ENCODE assay signal across 16 cellular contexts in the genomic region with DNA sequence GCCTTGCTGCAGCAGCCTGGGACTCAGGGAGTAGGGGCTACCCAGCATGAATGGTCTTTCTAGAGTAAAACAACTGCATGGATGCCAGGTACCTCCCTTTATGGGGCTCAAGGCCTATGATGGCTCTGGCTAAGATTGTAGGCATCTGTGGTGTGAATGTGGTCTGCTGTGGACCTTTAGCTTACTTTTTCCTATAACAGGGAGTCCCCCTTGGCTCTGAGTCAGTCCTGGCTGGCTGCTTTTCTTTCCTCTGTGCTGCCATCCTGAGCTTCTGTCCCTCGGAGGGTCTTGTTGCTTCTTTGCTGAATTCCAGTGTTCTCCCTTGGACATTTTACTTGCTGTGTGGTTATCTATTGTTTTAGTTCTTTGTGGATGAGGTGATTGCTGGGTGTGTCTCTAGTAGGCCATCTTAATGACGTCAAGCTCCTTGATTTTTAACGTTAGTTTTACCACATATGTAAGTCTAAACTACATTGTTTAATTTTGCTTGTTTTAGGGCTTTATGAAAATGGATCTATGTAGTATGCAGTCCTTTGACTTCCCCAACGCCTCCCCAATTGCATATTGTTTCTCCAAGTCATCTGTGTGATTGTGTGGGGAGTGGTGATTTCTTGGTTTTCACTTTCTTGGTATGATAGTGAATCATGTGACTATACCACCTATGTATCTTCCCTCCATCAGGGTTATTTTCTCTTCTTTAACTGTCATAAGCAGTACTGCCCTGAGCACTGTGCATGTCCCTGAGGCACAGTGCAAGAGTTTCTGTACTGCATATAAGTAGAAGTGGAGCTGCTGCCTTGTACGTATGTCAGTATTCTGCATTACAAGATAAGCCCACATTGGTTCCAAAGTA.
A peak's percentile ranks its signal among the peaks of the same experiment; 100 is the strongest.
DNase-seq lines count a peak whose midpoint lies in the region; ATAC-seq and TF ChIP-seq lines count a peak whose summit lies in the region.
"Had no signal": no experiment of that assay in that cellular context is flagged by ENCODE, and none has a peak within 500 bp of the region (broad histone marks: within the 10 kb centered on the region; RNA-seq: fewer than 3 reads in every experiment).

No MANE protein-coding gene starts in this region.

- DNase-seq in CD4-positive, CD25-positive, alpha-beta regulatory T cell = peak in 2 of 3 donors; percentile 38 to 84
- no peak for DNase-seq in CD8-positive, alpha-beta memory T cell
- peak; percentile 84 for DNase-seq in activated CD8-positive, alpha-beta T cell treated with anti-CD3 and anti-CD28 coated beads for 36 hours
- no peak for DNase-seq in effector memory CD8-positive, alpha-beta T cell
- DNase-seq in DMS 273 (lab: John Stamatoyannopoulos, UW; ENCODE audit: unreplicated experiment) = no peak
- DNase-seq in foreskin keratinocyte = no peak
- no peak for DNase-seq in GDM1 (lab: John Stamatoyannopoulos, UW)
- no peak for DNase-seq in type B pancreatic cell (ENCODE audit: extremely low spot score, unreplicated experiment)
- DNase-seq: DMS79, heart left ventricle, NCI-H146 had no signal

- POLR2A ChIA-PET in CD8-positive, alpha-beta memory T cell (lab: Charles Lee) = no interaction called here
- POLR2A ChIA-PET in activated CD8-positive, alpha-beta T cell treated with anti-CD3 and anti-CD28 coated beads for 36 hours (lab: Charles Lee) = interaction anchor here (0.7 to 1.4 kb wide), 8 partner anchors 9 to 45 kb away, joined by 3 to 12 read pairs (median 4); no protein-coding TSS in a partner anchor

- no peak for TF ChIP-seq CTCF in activated CD8-positive, alpha-beta T cell treated with anti-CD3 and anti-CD28 coated beads for 36 hours (IDR thresholded peaks at IDR 0.05)
- no peak for TF ChIP-seq CTCF in foreskin keratinocyte (conservative IDR thresholded peaks at IDR 0.05)
- TF ChIP-seq CTCF in type B pancreatic cell (conservative IDR thresholded peaks at IDR 0.05) = no peak

- no peaks in the 10 kb centered on the region for H3K36me3 ChIP-seq in CD4-positive, CD25-positive, alpha-beta regulatory T cell (ENCODE audit: control insufficient read depth, insufficient read depth, low read length)
- no peaks in the 10 kb centered on the region for H3K36me3 ChIP-seq in CD8-positive, alpha-beta memory T cell (ENCODE audit: insufficient read depth, low read length)
- H3K36me3 ChIP-seq: heart left ventricle, suprapubic skin had no signal

- H3K36me3 Mint-ChIP-seq in CD4-positive, CD25-positive, alpha-beta regulatory T cell = peaks cover 41% of the 10 kb centered on the region
- peaks cover 25 to 53% (median 46%) of the 10 kb centered on the region in 3 donors for H3K36me3 Mint-ChIP-seq in CD8-positive, alpha-beta memory T cell
- peaks cover 79% of the 10 kb centered on the region for H3K36me3 Mint-ChIP-seq in activated CD8-positive, alpha-beta T cell treated with anti-CD3 and anti-CD28 coated beads for 36 hours (ENCODE audit: low read depth)
- H3K36me3 Mint-ChIP-seq in effector memory CD8-positive, alpha-beta T cell (ENCODE audit: insufficient read depth) = peaks cover 32% of the 10 kb centered on the region
- peaks cover 60% of the 10 kb centered on the region for H3K36me3 Mint-ChIP-seq in type B pancreatic cell

- peaks cover 0 to 38% (median 14%) of the 10 kb centered on the region in 7 donors for H3K9me3 Mint-ChIP-seq in CD4-positive, CD25-positive, alpha-beta regulatory T cell
- H3K9me3 Mint-ChIP-seq in CD8-positive, alpha-beta memory T cell = peaks cover 28 to 48% (median 44%) of the 10 kb centered on the region in 5 donors
- H3K9me3 Mint-ChIP-seq in activated CD8-positive, alpha-beta T cell treated with anti-CD3 and anti-CD28 coated beads for 36 hours = peaks cover 30% of the 10 kb centered on the region
- peaks cover 7 to 9% of the 10 kb centered on the region in 2 donors for H3K9me3 Mint-ChIP-seq in effector memory CD8-positive, alpha-beta T cell
- peaks cover 33% of the 10 kb centered on the region for H3K9me3 Mint-ChIP-seq in type B pancreatic cell

- H3K4me3 ChIP-seq in CD4-positive, CD25-positive, alpha-beta regulatory T cell (ENCODE audit: low read depth, low read length) = peak overlapping the region; percentile 73
- peak overlapping the region; percentile 7 for H3K4me3 ChIP-seq in CD8-positive, alpha-beta memory T cell (ENCODE audit: low read length)
- H3K4me3 ChIP-seq: coronary artery, heart left ventricle, suprapubic skin had no signal

- intact Hi-C loops in activated CD8-positive, alpha-beta T cell treated with anti-CD3 and anti-CD28 coated beads for 36 hours (cut with micrococcal nuclease) = loop anchor here (2.0 to 5.0 kb wide), 2 partner anchors 20 to 40 kb away; no protein-coding TSS in a partner anchor

- H3K27ac Mint-ChIP-seq in CD4-positive, CD25-positive, alpha-beta regulatory T cell = peak overlapping the region; percentile 86 to 96 (median 86)
- H3K27ac Mint-ChIP-seq in CD8-positive, alpha-beta memory T cell = peak overlapping the region; percentile 65 to 94 (median 88)
- peak overlapping the region; percentile 96 for H3K27ac Mint-ChIP-seq in activated CD8-positive, alpha-beta T cell treated with anti-CD3 and anti-CD28 coated beads for 36 hours
- H3K27ac Mint-ChIP-seq in effector memory CD8-positive, alpha-beta T cell = peak overlapping the region; percentile 66 to 83
- H3K27ac Mint-ChIP-seq in type B pancreatic cell = no peak overlapping the region
- H3K27ac Mint-ChIP-seq: mesothelial cell of epicardium had no signal

- H3K27ac ChIP-seq in CD4-positive, CD25-positive, alpha-beta regulatory T cell (ENCODE audit: insufficient read depth, low read length, poor library complexity, severe bottlenecking) = peak overlapping the region; percentile 74
- H3K27ac ChIP-seq in CD8-positive, alpha-beta memory T cell (ENCODE audit: low read depth, low read length) = no peak overlapping the region
- H3K27ac ChIP-seq in foreskin keratinocyte = no peak overlapping the region
- H3K27ac ChIP-seq: coronary artery, heart left ventricle, suprapubic skin had no signal

- H3K9me3 ChIP-seq in CD4-positive, CD25-positive, alpha-beta regulatory T cell (ENCODE audit: control insufficient read depth in 2 of 2, low read length in 2 of 2) = peaks cover 15 to 34% of the 10 kb centered on the region in 2 experiments
- H3K9me3 ChIP-seq in CD8-positive, alpha-beta memory T cell (ENCODE audit: low read length) = peaks cover 15% of the 10 kb centered on the region

- no peaks in the 10 kb centered on the region for H3K27me3 ChIP-seq in CD4-positive, CD25-positive, alpha-beta regulatory T cell (ENCODE audit: control insufficient read depth, insufficient read depth, low read length)
- no peaks in the 10 kb centered on the region for H3K27me3 ChIP-seq in CD8-positive, alpha-beta memory T cell (ENCODE audit: insufficient read depth, low read length, poor library complexity, severe bottlenecking)
- H3K27me3 ChIP-seq in foreskin keratinocyte = no peaks in the 10 kb centered on the region
- H3K27me3 ChIP-seq: heart left ventricle, suprapubic skin had no signal

- CTCF ChIA-PET in CD8-positive, alpha-beta memory T cell (lab: Charles Lee) = interaction anchor here (1.2 kb wide), 2 partner anchors 15 to 35 kb away, joined by 3 to 4 read pairs; no protein-coding TSS in a partner anchor
- CTCF ChIA-PET in activated CD8-positive, alpha-beta T cell treated with anti-CD3 and anti-CD28 coated beads for 36 hours (lab: Charles Lee) = interaction anchor here (0.7 to 1.0 kb wide), 2 partner anchors 20 to 91 kb away, joined by 3 to 4 read pairs; no protein-coding TSS in a partner anchor

- H3K4me3 Mint-ChIP-seq in CD4-positive, CD25-positive, alpha-beta regulatory T cell = peak overlapping the region; percentile 27 to 84 (median 62)
- H3K4me3 Mint-ChIP-seq in CD8-positive, alpha-beta memory T cell = peak overlapping the region in 6 of 7 donors; percentile 7 to 86 (median 62)
- peak overlapping the region; percentile 55 for H3K4me3 Mint-ChIP-seq in activated CD8-positive, alpha-beta T cell treated with anti-CD3 and anti-CD28 coated beads for 36 hours
- peak overlapping the region; percentile 35 to 55 for H3K4me3 Mint-ChIP-seq in effector memory CD8-positive, alpha-beta T cell
- H3K4me3 Mint-ChIP-seq in type B pancreatic cell = no peak overlapping the region
- H3K4me3 Mint-ChIP-seq: mesothelial cell of epicardium had no signal

- H3K27me3 Mint-ChIP-seq in CD4-positive, CD25-positive, alpha-beta regulatory T cell = no peaks in the 10 kb centered on the region
- peaks cover 0 to 3% of the 10 kb centered on the region in 2 donors for H3K27me3 Mint-ChIP-seq in CD8-positive, alpha-beta memory T cell
- no peaks in the 10 kb centered on the region for H3K27me3 Mint-ChIP-seq in activated CD8-positive, alpha-beta T cell treated with anti-CD3 and anti-CD28 coated beads for 36 hours
- H3K27me3 Mint-ChIP-seq in effector memory CD8-positive, alpha-beta T cell = no peaks in the 10 kb centered on the region
- no peaks in the 10 kb centered on the region for H3K27me3 Mint-ChIP-seq in type B pancreatic cell

- ATAC-seq in CD4-positive, CD25-positive, alpha-beta regulatory T cell (ENCODE audit: low read depth in 2 of 2) = peak; percentile 73 to 77
- peak; percentile 83 for ATAC-seq in activated CD8-positive, alpha-beta T cell treated with anti-CD3 and anti-CD28 coated beads for 36 hours
- peak; percentile 47 for ATAC-seq in effector memory CD8-positive, alpha-beta T cell (replicated peaks)
- ATAC-seq in foreskin keratinocyte = no peak
- ATAC-seq: esophagus mucosa, HCT116, heart left ventricle had no signal

- peaks cover 57% of the 10 kb centered on the region for H3K4me1 ChIP-seq in CD4-positive, CD25-positive, alpha-beta regulatory T cell (ENCODE audit: control insufficient read depth, insufficient read depth, low read length, poor library complexity, severe bottlenecking)
- H3K4me1 ChIP-seq in CD8-positive, alpha-beta memory T cell (ENCODE audit: insufficient read depth, low read length) = peaks cover 69% of the 10 kb centered on the region
- H3K4me1 ChIP-seq in foreskin keratinocyte = peaks cover 22% of the 10 kb centered on the region

- H3K4me1 Mint-ChIP-seq in CD4-positive, CD25-positive, alpha-beta regulatory T cell = peaks cover 51 to 93% (median 69%) of the 10 kb centered on the region in 4 donors
- H3K4me1 Mint-ChIP-seq in CD8-positive, alpha-beta memory T cell = peaks cover 88 to 100% (median 97%) of the 10 kb centered on the region in 3 donors
- peaks cover 94% of the 10 kb centered on the region for H3K4me1 Mint-ChIP-seq in activated CD8-positive, alpha-beta T cell treated with anti-CD3 and anti-CD28 coated beads for 36 hours (ENCODE audit: low read depth)
- H3K4me1 Mint-ChIP-seq in effector memory CD8-positive, alpha-beta T cell (ENCODE audit: low read depth in 2 of 2) = peaks cover 59 to 85% of the 10 kb centered on the region in 2 donors
- peaks cover 27% of the 10 kb centered on the region for H3K4me1 Mint-ChIP-seq in type B pancreatic cell (ENCODE audit: unreplicated experiment)

Comparison
In these comparisons a context has a peak if more than half of its experiments do, and no peak if none do; other contexts are left out.
1. DNase-seq: peak in CD4-positive, CD25-positive, alpha-beta regulatory T cell (2 of 3) and activated CD8-positive, alpha-beta T cell treated with anti-CD3 and anti-CD28 coated beads for 36 hours (single experiment); none in CD8-positive, alpha-beta memory T cell (0 of 5), effector memory CD8-positive, alpha-beta T cell (0 of 3), DMS 273 (single experiment), foreskin keratinocyte (0 of 2), GDM1 (single experiment) and type B pancreatic cell (single experiment).